In the genomic region with DNA sequence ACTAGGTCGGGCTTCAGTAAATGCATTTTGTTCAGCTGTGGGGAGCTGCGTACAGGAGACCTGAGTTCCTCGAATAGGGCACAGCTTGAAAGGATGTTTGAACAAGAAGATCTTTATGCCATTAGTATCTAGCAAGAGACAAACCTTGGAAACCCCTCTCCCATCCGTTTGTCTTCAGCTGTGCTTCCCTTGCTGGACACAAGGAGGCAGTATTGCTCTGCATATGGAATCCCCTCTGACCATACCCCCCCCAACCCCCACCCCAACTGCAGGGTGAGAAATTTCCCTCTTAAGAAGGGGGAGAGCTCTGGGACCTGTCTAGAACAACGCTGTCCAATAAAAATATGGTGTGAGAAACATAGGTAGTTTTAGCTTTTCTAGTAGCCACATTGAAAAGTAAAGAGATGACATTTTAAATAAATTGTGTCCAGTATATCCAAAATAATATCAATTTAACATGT, we compare ENCODE assay signal across 8 cellular contexts. TPM values are rescaled to one million over a fixed set of nuclear protein-coding genes. Genes with fewer than 3 reads are reported as not detected.
DNase-seq lines count a peak whose midpoint lies in the region; ATAC-seq and TF ChIP-seq lines count a peak whose summit lies in the region.

No MANE protein-coding gene starts in this region.

- intact Hi-C loops in PC-3 (cut with micrococcal nuclease) = no loop called here

- H3K27ac ChIP-seq in PC-3 (ENCODE audit: low read length) (0 out of 2 replicates have a peak overlapping the region, but pooled peaks have one; percentile 68), subcutaneous abdominal adipose tissue (ENCODE audit: low read depth, low read length) (no peak overlapping the region)

- no peaks in the 10 kb centered on the region for H3K27me3 Mint-ChIP-seq in activated T-cell treated with anti-CD3 and anti-CD28 coated beads, Interleukin-2, amount 50 U/mL, for 72 hours (ENCODE audit: low read depth)
- H3K27me3 Mint-ChIP-seq in neural crest cell (ENCODE audit: low read depth) = no peaks in the 10 kb centered on the region

- H3K4me3 ChIP-seq in PC-3 (ENCODE audit: low read length) (peak overlapping the region; percentile 80), subcutaneous abdominal adipose tissue (ENCODE audit: low read depth in 1 of 5, low read length in 5 of 5) (peak overlapping the region; percentile 80 to 98 (median 85))

- CTCF ChIA-PET in PC-3 (lab: Charles Lee) = interaction anchor here (0.5 to 0.8 kb wide), 6 partner anchors 10 to 580 kb away, joined by 3 to 17 read pairs (median 4); no protein-coding TSS in a partner anchor

- peak overlapping the region; percentile 90 to 95 for H3K4me3 Mint-ChIP-seq in activated T-cell treated with anti-CD3 and anti-CD28 coated beads, Interleukin-2, amount 50 U/mL, for 72 hours
- H3K4me3 Mint-ChIP-seq in neural crest cell = peak overlapping the region; percentile 92

- H3K9me2 ChIP-seq in PC-3 (replicated peaks; ENCODE audit: low read length) = no peaks in the 10 kb centered on the region

- no TSS peak for BruUV-seq in PC-3 (replicated peaks; lab: Mats Ljungman, UMichigan)

- H3F3A ChIP-seq in PC-3 (ENCODE audit: low read length, unreplicated experiment) = no peaks in the 10 kb centered on the region

- peak overlapping the region; percentile 99 for H3K4me2 ChIP-seq in PC-3 (ENCODE audit: low read length)

- peak overlapping the region; percentile 48 for H3K27ac Mint-ChIP-seq in activated T-cell treated with anti-CD3 and anti-CD28 coated beads, Interleukin-2, amount 50 U/mL, for 72 hours
- H3K27ac Mint-ChIP-seq in neural crest cell (ENCODE audit: unreplicated experiment) = no peak overlapping the region

- peak; percentile 54 for DNase-seq in COLO829 (ENCODE audit: low spot score)
- DNase-seq in HuH-7 (ENCODE audit: low spot score) = peak; percentile 83
- DNase-seq in PC-3 = peak; percentile 72
- DNase-seq in activated T-cell treated with anti-CD3 and anti-CD28 coated beads, Interleukin-2, amount 50 U/mL, for 72 hours = peak; percentile 66 to 71
- peak; percentile 71 for DNase-seq in fibroblast of peridontal ligament (ENCODE audit: extremely low read depth)
- peak; percentile 54 for DNase-seq in neural crest cell (ENCODE audit: low read depth, low spot score)

- H2AFZ ChIP-seq in PC-3 (ENCODE audit: low read length) = no peak overlapping the region

- H3K27me3 ChIP-seq in PC-3 (ENCODE audit: low read length) = no peaks in the 10 kb centered on the region
- no peaks in the 10 kb centered on the region for H3K27me3 ChIP-seq in subcutaneous abdominal adipose tissue (ENCODE audit: control insufficient read depth in 5 of 5, insufficient read depth in 4 of 5, low read length in 5 of 5)

- no peaks in the 10 kb centered on the region for H3K36me3 ChIP-seq in PC-3 (ENCODE audit: low read depth, low read length)
- peaks cover 0 to 7% (median 5%) of the 10 kb centered on the region in 5 donors for H3K36me3 ChIP-seq in subcutaneous abdominal adipose tissue (ENCODE audit: control insufficient read depth in 5 of 5, insufficient read depth in 5 of 5, low read length in 5 of 5)

- peak; percentile 67 for TF ChIP-seq CTCF in PC-3 (conservative IDR thresholded peaks at IDR 0.05; ENCODE audit: low read depth, low read length)
- peak; percentile 90 for TF ChIP-seq CTCF in neural crest cell (conservative IDR thresholded peaks at IDR 0.05)

- peaks cover 39% of the 10 kb centered on the region for H3K79me2 ChIP-seq in PC-3 (ENCODE audit: low read length)

- H3K9ac ChIP-seq in PC-3 (ENCODE audit: low read length) (peak overlapping the region; percentile 98), subcutaneous abdominal adipose tissue (ENCODE audit: low read length in 5 of 5) (peak overlapping the region in 3 of 5 donors; percentile 76 to 93 (median 93))

- peaks cover 6% of the 10 kb centered on the region for H3K4me1 ChIP-seq in PC-3 (ENCODE audit: insufficient read depth, low read length)
- H3K4me1 ChIP-seq in subcutaneous abdominal adipose tissue (ENCODE audit: control insufficient read depth in 5 of 5, insufficient read depth in 5 of 5, low read length in 5 of 5) = peaks cover 9 to 22% (median 19%) of the 10 kb centered on the region in 5 donors

- H3K36me3 Mint-ChIP-seq in activated T-cell treated with anti-CD3 and anti-CD28 coated beads, Interleukin-2, amount 50 U/mL, for 72 hours (ENCODE audit: insufficient read depth in 2 of 2) = peaks cover 6 to 7% of the 10 kb centered on the region in 2 donors
- H3K36me3 Mint-ChIP-seq in neural crest cell (ENCODE audit: low read depth) = no peaks in the 10 kb centered on the region

- POLR2A ChIA-PET in PC-3 (lab: Charles Lee; ENCODE audit: unreplicated experiment) = no interaction called here

- H4K20me1 ChIP-seq in PC-3 (ENCODE audit: low read length) = no peaks in the 10 kb centered on the region

- peaks cover 40% of the 10 kb centered on the region for H3K4me1 Mint-ChIP-seq in activated T-cell treated with anti-CD3 and anti-CD28 coated beads, Interleukin-2, amount 50 U/mL, for 72 hours (ENCODE audit: low read depth)
- H3K4me1 Mint-ChIP-seq in neural crest cell = peaks cover 38% of the 10 kb centered on the region

- no peaks in the 10 kb centered on the region for H3K9me3 Mint-ChIP-seq in activated T-cell treated with anti-CD3 and anti-CD28 coated beads, Interleukin-2, amount 50 U/mL, for 72 hours
- H3K9me3 Mint-ChIP-seq in neural crest cell = no peaks in the 10 kb centered on the region

- H3K9me3 ChIP-seq in PC-3 (ENCODE audit: low read length) (no peaks in the 10 kb centered on the region), subcutaneous abdominal adipose tissue (ENCODE audit: control insufficient read depth in 5 of 5, low read length in 5 of 5) (no peaks in the 10 kb centered on the region)

- peak; percentile 10; the same call in 1 of the 2 replicates for ATAC-seq in PC-3
- peak in 1 of 2 donors; percentile 20 for ATAC-seq in activated T-cell treated with anti-CD3 and anti-CD28 coated beads, Interleukin-2, amount 50 U/mL, for 72 hours (replicated peaks in 1 of 2)
- ATAC-seq in HG03571 (IDR thresholded peaks at IDR 0.05; ENCODE audit: unreplicated experiment) = no peak

RNA-seq across cellular contexts. Expression of gene MRM1, which starts 1.6 kb away (rescaled TPM):
- total RNA-seq in PC-3 (2014; rRNA removed) (8.8 and 9.2 TPM in 2 replicates), neural crest cell (4.6 and 5.4 TPM in 2 replicates)
- total RNA-seq in activated T-cell treated with anti-CD3 and anti-CD28 coated beads, Interleukin-2, amount 50 U/mL, for 72 hours = 1 to 10 TPM; 8.0 to 8.8 TPM

RNA-seq across cellular contexts. Expression of gene DHRS11, which starts 11.3 kb away (rescaled TPM):
- total RNA-seq in PC-3 (2014; rRNA removed) (11.8 and 14.8 TPM in 2 replicates), neural crest cell (12.3 and 14.7 TPM in 2 replicates)
- total RNA-seq in activated T-cell treated with anti-CD3 and anti-CD28 coated beads, Interleukin-2, amount 50 U/mL, for 72 hours = 10 to 100 TPM; 10.4 to 14.9 TPM

RNA-seq across cellular contexts. Expression of gene GGNBP2, which starts 58.2 kb away (rescaled TPM):
- total RNA-seq in PC-3 (2014; rRNA removed) = 33.0 and 40.5 TPM in 2 replicates
- 100 to 1,000 TPM; 156 to 173 TPM for total RNA-seq in activated T-cell treated with anti-CD3 and anti-CD28 coated beads, Interleukin-2, amount 50 U/mL, for 72 hours
- total RNA-seq in neural crest cell = 71.8 and 72.3 TPM in 2 replicates
